In genomic region chr21:42093991-42094417, GRCh38 we compare ENCODE assay signal across 10 cellular contexts. TPM values are rescaled to one million over a fixed set of nuclear protein-coding genes. Genes with fewer than 3 reads are reported as not detected.
DNase-seq lines count a peak whose midpoint lies in the region; TF ChIP-seq lines count a peak whose summit lies in the region.
"Had no signal": no experiment of that assay in that cellular context is flagged by ENCODE, and none has a peak within 500 bp of the region (broad histone marks: within the 10 kb centered on the region; RNA-seq: fewer than 3 reads in every experiment).

No MANE protein-coding gene starts in this region.

- no peaks in the 10 kb centered on the region for H3K79me2 ChIP-seq in neural progenitor cell (ENCODE audit: low read depth)

- H3K4me3 Mint-ChIP-seq in neural progenitor cell, result no peak overlapping the region

- H3K4me1 ChIP-seq in neural progenitor cell, result no peaks in the 10 kb centered on the region

- H2AFZ ChIP-seq in neural progenitor cell (replicated peaks), result no peak overlapping the region

- no peaks in the 10 kb centered on the region for H3F3A ChIP-seq in neural progenitor cell (ENCODE audit: low read depth)

- no peak overlapping the region for H3K4me3 ChIP-seq in foreskin fibroblast (ENCODE audit: low read depth in 1 of 2, low read length in 2 of 2)
- no peak overlapping the region for H3K4me3 ChIP-seq in neural progenitor cell
- H3K4me3 ChIP-seq: cardiac muscle cell, spleen had no signal

- H3K27me3 Mint-ChIP-seq in neural progenitor cell (ENCODE audit: insufficient read depth, low read depth), result peaks cover 16% of the 10 kb centered on the region

- peaks cover 10% of the 10 kb centered on the region for H3K27me3 ChIP-seq in neural progenitor cell
- H3K27me3 ChIP-seq: cardiac muscle cell had no signal

- peaks cover 11% of the 10 kb centered on the region for H3K9me3 Mint-ChIP-seq in neural progenitor cell

- no peak overlapping the region for H3K27ac Mint-ChIP-seq in neural progenitor cell

- no peak for TF ChIP-seq CTCF in VCaP (conservative IDR thresholded peaks at IDR 0.05)
- no peak for TF ChIP-seq CTCF in foreskin fibroblast (IDR thresholded peaks at IDR 0.05; ENCODE audit: low read depth, low read length)
- TF ChIP-seq CTCF in neural progenitor cell (IDR thresholded peaks at IDR 0.05), result no peak

- no peak overlapping the region for H3K9ac ChIP-seq in neural progenitor cell

- H3K4me2 ChIP-seq in neural progenitor cell, result no peak overlapping the region

- H4K20me1 ChIP-seq in neural progenitor cell (ENCODE audit: low read depth), result no peaks in the 10 kb centered on the region

- DNase-seq in HK-2 (ENCODE audit: unreplicated experiment) (peak; percentile 76), foreskin fibroblast (peak; percentile 82 to 87), stromal cell of bone marrow (ENCODE audit: low read depth) (peak; percentile 92), DMS79 treated with DMSO at 0.1 percent for 48 hours (lab: John Stamatoyannopoulos, UW) (no peak), neural progenitor cell (ENCODE audit: low spot score) (no peak), KG1 (lab: John Stamatoyannopoulos, UW) (no peak)
- DNase-seq: activated CD4-positive, alpha-beta T cell treated with anti-CD3 and anti-CD28 coated beads for 1 hour; spleen had no signal

- H3K27ac ChIP-seq in VCaP (peak overlapping the region; percentile 57), neural progenitor cell (no peak overlapping the region)
- H3K27ac ChIP-seq: cardiac muscle cell, spleen had no signal

- H3K9me3 ChIP-seq in neural progenitor cell (ENCODE audit: low read depth), result peaks cover 4% of the 10 kb centered on the region

- H3K4me1 Mint-ChIP-seq in neural progenitor cell, result peaks cover 15% of the 10 kb centered on the region

- peaks cover 4% of the 10 kb centered on the region for H3K36me3 Mint-ChIP-seq in neural progenitor cell

- H3K36me3 ChIP-seq in neural progenitor cell, result no peaks in the 10 kb centered on the region
- H3K36me3 ChIP-seq: cardiac muscle cell, spleen had no signal

RNA-seq across cellular contexts. Expression of gene UMODL1, which starts 22.9 kb away (rescaled TPM):
- 0.09 TPM in 1 of 2 replicates, not detected in the other for total RNA-seq in neural progenitor cell (ENCODE audit: low replicate concordance)
- total RNA-seq: cardiac muscle cell had no signal

Comparison
In these comparisons a context has a peak if more than half of its experiments do, and no peak if none do; other contexts are left out.
1. DNase-seq: peak in HK-2 (single experiment), foreskin fibroblast (2 of 2) and stromal cell of bone marrow (single experiment); none in DMS79 treated with DMSO at 0.1 percent for 48 hours (single experiment), neural progenitor cell (single experiment) and KG1 (single experiment).